14 cellular contexts compared by ENCODE assay signal in genomic region chr16:73717266-73718057, GRCh38.
"Had no signal": no experiment of that assay in that cellular context is flagged by ENCODE, and none has a peak within 500 bp of the region (broad histone marks: within the 10 kb centered on the region; RNA-seq: fewer than 3 reads in every experiment).

No MANE protein-coding gene starts in this region.

- H3K27ac Mint-ChIP-seq: activated B cell treated with CpG ODN at 0.5 μM for 24 hours; activated CD4-positive, alpha-beta T cell treated with anti-CD3 and anti-CD28 coated beads, Interleukin-2, amount 10 ng/mL, durations not matched to agents 24 days and 14 days; activated naive CD4-positive, alpha-beta T cell treated with anti-CD3 and anti-CD28 coated beads for 36 hours; activated T-helper 17 cell treated with anti-CD3 and anti-CD28 coated beads, Interleukin-2, amount 50 U/mL, for 72 hours; T-helper 17 cell had no signal

- H3K4me3 ChIP-seq: mucosa of descending colon, testis had no signal

- H3K36me3 Mint-ChIP-seq: naive thymus-derived CD8-positive, alpha-beta T cell had no signal

- H3K27me3 Mint-ChIP-seq: activated B cell treated with CpG ODN at 0.5 μM for 24 hours; activated CD4-positive, alpha-beta T cell treated with anti-CD3 and anti-CD28 coated beads, Interleukin-2, amount 10 ng/mL, durations not matched to agents 24 days and 14 days; central memory CD8-positive, alpha-beta T cell; T-helper 17 cell had no signal

- H3K9me3 Mint-ChIP-seq: activated B cell treated with CpG ODN at 0.5 μM for 24 hours; activated CD4-positive, alpha-beta T cell treated with anti-CD3 and anti-CD28 coated beads, Interleukin-2, amount 10 ng/mL, durations not matched to agents 24 days and 14 days had no signal

- H3K9me3 ChIP-seq: mucosa of descending colon, testis had no signal

- H3K27me3 ChIP-seq: testis had no signal

- DNase-seq: activated B cell treated with CpG ODN at 0.5 μM for 24 hours; activated CD4-positive, alpha-beta T cell treated with anti-CD3 and anti-CD28 coated beads, Interleukin-2, amount 10 ng/mL, durations not matched to agents 24 days and 14 days; activated naive CD4-positive, alpha-beta T cell treated with anti-CD3 and anti-CD28 coated beads for 36 hours; activated T-cell treated with anti-CD3 and anti-CD28 coated beads for 4 hours; effector memory CD4-positive, alpha-beta T cell; mucosa of descending colon; naive thymus-derived CD8-positive, alpha-beta T cell; stimulated activated CD4-positive, alpha-beta T cell treated with anti-CD3 and anti-CD28 coated beads, Interleukin-4, amount 100 ng/mL, for 1 hour; stimulated activated CD8-positive, alpha-beta memory T cell treated with anti-CD3 and anti-CD28 coated beads, Interleukin-4, amount 100 ng/mL, for 48 hours; stimulated activated naive CD8-positive, alpha-beta T cell treated with anti-CD3 and anti-CD28 coated beads, Interleukin-15, Interleukin-2, amounts not matched to agents 100 U/mL and 50 U/mL, for 24 hours; T-helper 17 cell; testis had no signal

- H3K4me1 Mint-ChIP-seq: activated B cell treated with CpG ODN at 0.5 μM for 24 hours; activated CD4-positive, alpha-beta T cell treated with anti-CD3 and anti-CD28 coated beads, Interleukin-2, amount 10 ng/mL, durations not matched to agents 24 days and 14 days; activated T-helper 17 cell treated with anti-CD3 and anti-CD28 coated beads, Interleukin-2, amount 50 U/mL, for 72 hours; central memory CD8-positive, alpha-beta T cell; naive thymus-derived CD8-positive, alpha-beta T cell; T-helper 17 cell had no signal

- H3K4me1 ChIP-seq: testis had no signal

- H3K4me3 Mint-ChIP-seq: activated B cell treated with CpG ODN at 0.5 μM for 24 hours; activated CD4-positive, alpha-beta T cell treated with anti-CD3 and anti-CD28 coated beads, Interleukin-2, amount 10 ng/mL, durations not matched to agents 24 days and 14 days; activated naive CD4-positive, alpha-beta T cell treated with anti-CD3 and anti-CD28 coated beads for 36 hours; activated T-helper 17 cell treated with anti-CD3 and anti-CD28 coated beads, Interleukin-2, amount 50 U/mL, for 72 hours; central memory CD8-positive, alpha-beta T cell; naive thymus-derived CD8-positive, alpha-beta T cell; T-helper 17 cell had no signal
